In genomic region chr14:96965885-96966595, GRCh38 we compare ENCODE assay signal across 28 cellular contexts.
DNase-seq lines count a peak whose midpoint lies in the region; ATAC-seq and TF ChIP-seq lines count a peak whose summit lies in the region.
"Had no signal": no experiment of that assay in that cellular context is flagged by ENCODE, and none has a peak within 500 bp of the region (broad histone marks: within the 10 kb centered on the region; RNA-seq: fewer than 3 reads in every experiment).

No MANE protein-coding gene starts in this region.

- no peak overlapping the region for H2BK15ac ChIP-seq in mesendoderm (replicated peaks; ENCODE audit: low read depth)

- no CpG with 5 or more reads among the region's 11 CpGs for whole genome bisulfite sequencing in mesendoderm (ENCODE audit: extremely low coverage, insufficient coverage, low lambda C conversion rate)

- no peak overlapping the region for H2AK5ac ChIP-seq in mesendoderm (ENCODE audit: low read length)

- H3K4me3 ChIP-seq in WERI-Rb-1 (ENCODE audit: low read depth, low read length) (no peak overlapping the region), mesendoderm (ENCODE audit: low read length) (no peak overlapping the region)
- H3K4me3 ChIP-seq: left lung, PC-9 had no signal

- H4K5ac ChIP-seq in mesendoderm (ENCODE audit: low read length) = no peak overlapping the region

- no peak overlapping the region for H3K4me2 ChIP-seq in mesendoderm (ENCODE audit: low read length)
- H3K4me2 ChIP-seq: PC-9 had no signal

- H3K4ac ChIP-seq in mesendoderm (ENCODE audit: low read depth, low read length) = no peak overlapping the region

- peak; percentile 9 for DNase-seq in DMS 273 (lab: John Stamatoyannopoulos, UW; ENCODE audit: unreplicated experiment)
- no peak for DNase-seq in DMS 273 treated with DMSO at 0.1 percent for 48 hours (lab: John Stamatoyannopoulos, UW)
- DNase-seq in MV-4-11 (lab: John Stamatoyannopoulos, UW) = peak; percentile 11
- peak; percentile 65 for DNase-seq in WERI-Rb-1
- peak; percentile 62 for DNase-seq in mesendoderm
- no peak for DNase-seq in DMS153 (lab: John Stamatoyannopoulos, UW)
- DNase-seq: activated CD8-positive, alpha-beta T cell treated with anti-CD3 and anti-CD28 coated beads, Interleukin-2, amount 10 ng/mL, durations not matched to agents 7 days and 5 days; activated naive CD4-positive, alpha-beta T cell; activated T-cell treated with anti-CD3 and anti-CD28 coated beads, Interleukin-2, amount 50 U/mL, for 4 hours; AML-193; anterior cingulate cortex; Calu3; EL; head of caudate nucleus; immature natural killer cell; left lung; NCI-H1092 treated with DMSO at 0.1 percent for 48 hours; NCI-H2029 treated with DMSO at 0.1 percent for 48 hours; NCI-H226; PC-9; right cardiac atrium; T-helper 2 cell had no signal

- TF ChIP-seq CTCF in WERI-Rb-1 (IDR thresholded peaks at IDR 0.05; ENCODE audit: low read depth, low read length) = no peak

- H3K4me1 ChIP-seq in mesendoderm (ENCODE audit: control insufficient read depth, low read depth, low read length) = no peaks in the 10 kb centered on the region
- H3K4me1 ChIP-seq: parathyroid adenoma had no signal

- H3K27me3 ChIP-seq in WERI-Rb-1 (ENCODE audit: insufficient read depth, low read depth, severe bottlenecking) = no peaks in the 10 kb centered on the region
- no peaks in the 10 kb centered on the region for H3K27me3 ChIP-seq in mesendoderm (ENCODE audit: insufficient read depth, low read length, poor library complexity)
- H3K27me3 ChIP-seq: left lung had no signal

- no peak overlapping the region for H3K9ac ChIP-seq in mesendoderm (ENCODE audit: low read length)
- H3K9ac ChIP-seq: parathyroid adenoma had no signal

- H3K56ac ChIP-seq in mesendoderm (ENCODE audit: low read length) = no peak overlapping the region

- no peak overlapping the region for H2BK120ac ChIP-seq in mesendoderm (ENCODE audit: low read depth, low read length)

- no peak overlapping the region for H3K27ac ChIP-seq in WERI-Rb-1
- no peak overlapping the region for H3K27ac ChIP-seq in mesendoderm (ENCODE audit: low read depth, low read length)
- H3K27ac ChIP-seq: 22Rv1, left lung, parathyroid adenoma, PC-9 had no signal

- ATAC-seq in HG02798 (IDR thresholded peaks at IDR 0.05; ENCODE audit: poor library complexity, unreplicated experiment) = no peak
- no peak for ATAC-seq in GM21515 (IDR thresholded peaks at IDR 0.05; ENCODE audit: unreplicated experiment)
- ATAC-seq: activated CD4-positive, CD25-positive, alpha-beta regulatory T cell treated with anti-CD3 and anti-CD28 coated beads, Interleukin-2, amount 50 U/mL, for 24 hours; activated CD8-positive, alpha-beta T cell treated with anti-CD3 and anti-CD28 coated beads, Interleukin-2, amount 10 ng/mL, durations not matched to agents 7 days and 5 days; activated T-cell treated with anti-CD3 and anti-CD28 coated beads, Interleukin-2, amount 50 U/mL, for 4 hours; left lung; natural killer cell treated with Interleukin-12 subunit alpha and Interleukin-12 subunit beta and Interleukin-15 and Interleukin-18, amount 100 ng/mL, for 72 hours; right cardiac atrium had no signal

- H3K18ac ChIP-seq in mesendoderm (ENCODE audit: low read length) = no peak overlapping the region

- no peaks in the 10 kb centered on the region for H3K9me3 ChIP-seq in WERI-Rb-1 (ENCODE audit: severe bottlenecking)

- no peak overlapping the region for H3K23ac ChIP-seq in mesendoderm (ENCODE audit: low read length)

- no peaks in the 10 kb centered on the region for H3K79me2 ChIP-seq in mesendoderm (ENCODE audit: control insufficient read depth, insufficient read depth, low read length)
- H3K79me2 ChIP-seq: parathyroid adenoma had no signal

- no peaks in the 10 kb centered on the region for H3K79me1 ChIP-seq in mesendoderm (ENCODE audit: low read length)

- H3K36me3 ChIP-seq in WERI-Rb-1 (no peaks in the 10 kb centered on the region), mesendoderm (ENCODE audit: control insufficient read depth, insufficient read depth, low read length) (no peaks in the 10 kb centered on the region)
- H3K36me3 ChIP-seq: left lung had no signal

- H2BK5ac ChIP-seq in mesendoderm (ENCODE audit: low read length) = no peak overlapping the region

- H4K8ac ChIP-seq in mesendoderm (ENCODE audit: low read depth, low read length) = no peak overlapping the region

Comparison
In these comparisons a context has a peak if more than half of its experiments do, and no peak if none do; other contexts are left out.
1. DNase-seq: peak in DMS 273 (single experiment), MV-4-11 (single experiment), WERI-Rb-1 (single experiment) and mesendoderm (single experiment); none in DMS 273 treated with DMSO at 0.1 percent for 48 hours (single experiment) and DMS153 (single experiment).